8 cellular contexts compared by ENCODE assay signal in genomic region chr4:2468464-2469191, GRCh38. TPM values are rescaled to one million over a fixed set of nuclear protein-coding genes. Genes with fewer than 3 reads are reported as not detected.
DNase-seq lines count a peak whose midpoint lies in the region; ATAC-seq and TF ChIP-seq lines count a peak whose summit lies in the region.

Gene RNF4 (plus strand): TSS chr4:2469106. CDS start chr4:2490494, 21,388 bp downstream.

- peaks cover 38% of the 10 kb centered on the region for H3K36me3 Mint-ChIP-seq in activated B cell treated with CpG ODN at 0.5 μM for 24 hours (ENCODE audit: low read depth)

- CTCF ChIA-PET in activated B cell treated with CpG ODN at 0.5 μM for 24 hours (lab: Charles Lee) = interaction anchor here (0.7 to 2.5 kb wide), 6 partner anchors 17 to 249 kb away, joined by 3 to 7 read pairs (median 3); partner anchors contain the start of genes CFAP99 and MXD4

- H3K4me3 Mint-ChIP-seq in activated B cell treated with CpG ODN at 0.5 μM for 24 hours = peak within 1 kb of the TSS; percentile 96

- in situ Hi-C loops in GM18951 (cut with MboI; ENCODE audit: low sequenced_read_pairs, unreplicated experiment) = no loop called here

- peak within 1 kb of the TSS; percentile 94 for H3K27ac Mint-ChIP-seq in activated B cell treated with CpG ODN at 0.5 μM for 24 hours

- intact Hi-C loops in activated B cell treated with CpG ODN at 0.5 μM for 24 hours (cut with micrococcal nuclease) = loop anchor here (1.0 to 5.0 kb wide), 12 partner anchors 17 to 578 kb away; partner anchors contain the start of genes CFAP99, FAM193A, GRK4 and HAUS3

- no peaks in the 10 kb centered on the region for H3K27me3 Mint-ChIP-seq in activated B cell treated with CpG ODN at 0.5 μM for 24 hours

- peak; percentile 78 for TF ChIP-seq POLR2A in GM18951 (IDR thresholded peaks at IDR 0.05; ENCODE audit: extremely low read depth, insufficient read depth, insufficient read length)

- peaks cover 51% of the 10 kb centered on the region for H3K4me1 Mint-ChIP-seq in activated B cell treated with CpG ODN at 0.5 μM for 24 hours

- ATAC-seq in HG03196 (IDR thresholded peaks at IDR 0.05; ENCODE audit: unreplicated experiment) = peak; percentile 77
- peak; percentile 87 for ATAC-seq in activated B cell treated with CpG ODN at 0.5 μM for 24 hours (ENCODE audit: low read depth)

- H3K27ac ChIP-seq in caudate nucleus (ENCODE audit: low read depth, low read length) = peak within 1 kb of the TSS; percentile 87

- DNase-seq in AG08395 (ENCODE audit: low spot score) = peak; percentile 99
- peak; percentile 94 for DNase-seq in NCI-H345 (lab: John Stamatoyannopoulos, UW)
- DNase-seq in activated B cell treated with CpG ODN at 0.5 μM for 24 hours = peak; percentile 83
- peak; percentile 33 to 98 (median 92) for DNase-seq in caudate nucleus (lab: John Stamatoyannopoulos, UW)
- DNase-seq in inferior parietal cortex (ENCODE audit: extremely low spot score) = peak; percentile 95
- peak; percentile 91 to 95 for DNase-seq in stimulated activated CD4-positive, alpha-beta T cell treated with anti-CD3 and anti-CD28 coated beads, Interleukin-12 subunit alpha, Interleukin-12 subunit beta, amount 100 ng/mL, for 24 hours (ENCODE audit: low read depth in 2 of 2)

- TF ChIP-seq CTCF in activated B cell treated with CpG ODN at 0.5 μM for 24 hours (IDR thresholded peaks at IDR 0.05) = no peak

- no peaks in the 10 kb centered on the region for H3K9me3 Mint-ChIP-seq in activated B cell treated with CpG ODN at 0.5 μM for 24 hours

- POLR2A ChIA-PET in activated B cell treated with CpG ODN at 0.5 μM for 24 hours (lab: Charles Lee) = interaction anchor here (0.6 to 4.6 kb wide), 31 partner anchors 9 to 1547 kb away, joined by 3 to 103 read pairs (median 6); partner anchors contain the start of genes CFAP99, FAM193A, GRK4 and HAUS3

RNA-seq across cellular contexts. Expression of gene RNF4, which starts in this region (rescaled TPM):
- total RNA-seq in activated B cell treated with CpG ODN at 0.5 μM for 24 hours = 93.5 and 93.6 TPM in 2 replicates

Comparison
In these comparisons a context has a peak if more than half of its experiments do, and no peak if none do; other contexts are left out.
1. Peak in every context shown above with its lines: DNase-seq, ATAC-seq and H3K27ac ChIP-seq.